8 cellular contexts compared by ENCODE assay signal in genomic region chr6:157946865-157947532, GRCh38. TPM values are rescaled to one million over a fixed set of nuclear protein-coding genes. Genes with fewer than 3 reads are reported as not detected.
DNase-seq lines count a peak whose midpoint lies in the region; ATAC-seq and TF ChIP-seq lines count a peak whose summit lies in the region.

No MANE protein-coding gene starts in this region.

- peak; percentile 14 for DNase-seq in AG08395 (ENCODE audit: low spot score)
- DNase-seq in GM13977 (ENCODE audit: low spot score), result peak; percentile 78
- no peak for DNase-seq in effector memory CD8-positive, alpha-beta T cell
- DNase-seq in omental fat pad (ENCODE audit: low spot score), result no peak
- no peak for DNase-seq in Calu3
- DNase-seq in DMS153 (lab: John Stamatoyannopoulos, UW), result no peak

- H3K36me3 ChIP-seq in OCI-LY3 (replicated peaks; ENCODE audit: low read depth, low read length), result no peaks in the 10 kb centered on the region

- H3K27ac ChIP-seq in OCI-LY3 (ENCODE audit: low read length), result no peak overlapping the region

- TF ChIP-seq CTCF in GM13977 (IDR thresholded peaks at IDR 0.05; ENCODE audit: extremely low read depth, insufficient read depth, missing control alignments) (peak; percentile 87), OCI-LY3 (IDR thresholded peaks at IDR 0.05; ENCODE audit: low read depth, low read length) (peak; percentile 78), omental fat pad (IDR thresholded peaks at IDR 0.05) (no peak), Calu3 (IDR thresholded peaks at IDR 0.05; ENCODE audit: unreplicated experiment) (no peak)

- H3K36me3 Mint-ChIP-seq in effector memory CD8-positive, alpha-beta T cell (ENCODE audit: insufficient read depth), result peaks cover 21% of the 10 kb centered on the region
- H3K36me3 Mint-ChIP-seq in Calu3 (ENCODE audit: insufficient read depth, unreplicated experiment), result peaks cover 14% of the 10 kb centered on the region

- H3K4me1 Mint-ChIP-seq in effector memory CD8-positive, alpha-beta T cell (ENCODE audit: low read depth in 2 of 2), result no peaks in the 10 kb centered on the region
- no peaks in the 10 kb centered on the region for H3K4me1 Mint-ChIP-seq in Calu3 (ENCODE audit: low read depth, unreplicated experiment)

- intact Hi-C loops in Calu3 (cut with micrococcal nuclease; ENCODE audit: unreplicated experiment), result no loop called here

- H3K4me1 ChIP-seq in OCI-LY3 (ENCODE audit: low read length), result peaks cover 6% of the 10 kb centered on the region; the same call in 1 of the 2 replicates

- in situ Hi-C loops in GM13977 (cut with MboI; ENCODE audit: low pct_unique_long_range_greater_than_20kb, low sequenced_read_pairs, unreplicated experiment), result no loop called here

- H3K27ac Mint-ChIP-seq in effector memory CD8-positive, alpha-beta T cell, result peak overlapping the region in 1 of 2 donors; percentile 77
- no peak overlapping the region for H3K27ac Mint-ChIP-seq in Calu3 (ENCODE audit: unreplicated experiment)

- H3K79me2 ChIP-seq in OCI-LY3 (ENCODE audit: low read length), result no peaks in the 10 kb centered on the region

- H4K20me1 ChIP-seq in OCI-LY3 (ENCODE audit: insufficient read depth, low read length), result no peaks in the 10 kb centered on the region

- H3K4me2 ChIP-seq in OCI-LY3 (ENCODE audit: low read length), result no peak overlapping the region

- H3K9ac ChIP-seq in OCI-LY3 (ENCODE audit: low read length), result no peak overlapping the region

- peak; percentile 70 for ATAC-seq in effector memory CD8-positive, alpha-beta T cell (replicated peaks)
- peak; percentile 15 for ATAC-seq in omental fat pad (ENCODE audit: low FRiP score)
- no peak for ATAC-seq in HG03521 (IDR thresholded peaks at IDR 0.05; ENCODE audit: unreplicated experiment)

- H3K9me3 ChIP-seq in OCI-LY3 (ENCODE audit: insufficient read depth, low read length), result no peaks in the 10 kb centered on the region

- no peak overlapping the region for H3K4me3 Mint-ChIP-seq in effector memory CD8-positive, alpha-beta T cell
- H3K4me3 Mint-ChIP-seq in Calu3 (ENCODE audit: low read depth, unreplicated experiment), result no peak overlapping the region

- no peaks in the 10 kb centered on the region for H3K27me3 ChIP-seq in OCI-LY3 (ENCODE audit: low read depth, low read length)

- no peaks in the 10 kb centered on the region for H3K9me3 Mint-ChIP-seq in effector memory CD8-positive, alpha-beta T cell
- no peaks in the 10 kb centered on the region for H3K9me3 Mint-ChIP-seq in Calu3 (ENCODE audit: low read depth, unreplicated experiment)

- peaks cover 0 to 5% of the 10 kb centered on the region in 2 donors for H3K27me3 Mint-ChIP-seq in effector memory CD8-positive, alpha-beta T cell
- no peaks in the 10 kb centered on the region for H3K27me3 Mint-ChIP-seq in Calu3 (ENCODE audit: unreplicated experiment)

- no peak overlapping the region for H2AFZ ChIP-seq in OCI-LY3 (ENCODE audit: low read depth, low read length)

- H3K4me3 ChIP-seq in OCI-LY3 (ENCODE audit: low read length), result no peak overlapping the region

- CTCF ChIA-PET in Calu3 (lab: Charles Lee), result no interaction called here

- no TSS peak for BruUV-seq in Calu3 (replicated peaks; lab: Mats Ljungman, UMichigan)

RNA-seq across cellular contexts. Expression of gene SYNJ2, which starts 34.7 kb away (rescaled TPM):
- total RNA-seq in omental fat pad, result 10 to 100 TPM in 1 of 4 donors, 1 to 10 TPM in 3; 2.3 to 27.6 (median 6.4) TPM
- total RNA-seq in Calu3 (2022), result 26.8 and 29.1 TPM in 2 replicates

Comparison
In these comparisons a context has a peak if more than half of its experiments do, and no peak if none do; other contexts are left out.
1. DNase-seq: peak in AG08395 (single experiment) and GM13977 (single experiment); none in effector memory CD8-positive, alpha-beta T cell (0 of 3), omental fat pad (single experiment), Calu3 (single experiment) and DMS153 (single experiment).
2. CTCF ChIP-seq: peak in GM13977 (single experiment) and OCI-LY3 (single experiment); none in omental fat pad (0 of 3) and Calu3 (single experiment).